ENCODE assay signal across 10 cellular contexts in the genomic region with DNA sequence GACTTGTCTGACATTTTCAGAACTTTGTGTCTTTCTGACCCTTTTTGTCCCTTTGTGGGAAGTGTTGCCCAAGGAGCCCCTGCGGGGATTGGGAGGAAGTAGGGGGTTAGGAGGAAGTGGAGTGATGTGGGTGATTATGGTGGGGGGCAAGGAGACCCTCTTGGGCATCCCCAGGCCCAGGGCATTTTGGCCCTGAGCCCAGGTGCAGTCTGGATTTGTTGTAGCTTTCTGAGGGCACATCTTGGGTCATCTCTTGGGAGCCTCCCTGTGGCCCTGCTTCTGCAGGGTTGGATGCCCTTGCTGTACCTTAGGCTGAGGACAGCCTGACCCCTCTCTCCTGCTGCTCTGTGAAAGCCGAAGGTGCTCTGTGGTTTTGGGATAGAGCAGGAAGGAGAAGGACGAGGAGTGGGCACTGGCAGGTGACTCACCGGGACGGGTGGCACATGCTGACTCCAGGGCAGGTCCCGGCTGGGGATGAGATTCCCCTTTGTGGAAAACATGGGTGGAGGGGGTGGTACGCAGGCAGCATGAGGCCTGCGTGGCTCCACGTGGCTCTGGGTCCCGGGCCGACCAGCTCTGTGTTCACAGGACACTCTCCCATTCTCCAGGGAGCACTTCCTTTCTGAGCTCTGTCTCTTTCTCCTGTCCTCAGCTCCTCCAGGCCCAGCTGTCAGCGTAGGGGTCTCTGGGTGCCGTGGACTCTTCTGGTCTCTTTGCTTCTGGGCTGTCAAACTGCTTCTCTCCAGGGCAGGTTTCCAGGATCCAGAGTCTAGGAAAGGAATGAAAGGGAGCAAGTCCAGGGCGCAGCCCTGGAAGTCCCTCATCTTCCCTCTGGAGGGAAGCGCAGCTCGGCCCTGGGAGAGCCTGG. TPM values are rescaled to one million over a fixed set of nuclear protein-coding genes. Genes with fewer than 3 reads are reported as not detected.
DNase-seq lines count a peak whose midpoint lies in the region; ATAC-seq and TF ChIP-seq lines count a peak whose summit lies in the region.
"Had no signal": no experiment of that assay in that cellular context is flagged by ENCODE, and none has a peak within 500 bp of the region (broad histone marks: within the 10 kb centered on the region; RNA-seq: fewer than 3 reads in every experiment).

No MANE protein-coding gene starts in this region.

- no peaks in the 10 kb centered on the region for H3K9me3 Mint-ChIP-seq in activated naive CD4-positive, alpha-beta T cell treated with anti-CD3 and anti-CD28 coated beads, Interleukin-2, amount 50 U/mL, for 24 hours
- H3K9me3 Mint-ChIP-seq in MCF 10A (ENCODE audit: unreplicated experiment): no peaks in the 10 kb centered on the region

- H3K4me3 ChIP-seq in mesodermal cell (ENCODE audit: extremely low read depth, insufficient read depth, low read length, poor library complexity, severe bottlenecking) (no peak overlapping the region), tibial artery (no peak overlapping the region)
- H3K4me3 ChIP-seq: body of pancreas, upper lobe of left lung had no signal

- H3K4me1 Mint-ChIP-seq in activated naive CD4-positive, alpha-beta T cell treated with anti-CD3 and anti-CD28 coated beads, Interleukin-2, amount 50 U/mL, for 24 hours: peaks cover 23% of the 10 kb centered on the region
- H3K4me1 Mint-ChIP-seq in MCF 10A (ENCODE audit: insufficient read depth, unreplicated experiment): peaks cover 54% of the 10 kb centered on the region

- H3K27ac Mint-ChIP-seq in activated naive CD4-positive, alpha-beta T cell treated with anti-CD3 and anti-CD28 coated beads, Interleukin-2, amount 50 U/mL, for 24 hours: peak overlapping the region; percentile 68
- H3K27ac Mint-ChIP-seq in MCF 10A (ENCODE audit: low read depth, unreplicated experiment): peak overlapping the region; percentile 72

- ATAC-seq in GM19455 (IDR thresholded peaks at IDR 0.05; ENCODE audit: unreplicated experiment): no peak
- no peak for ATAC-seq in GM19324 (IDR thresholded peaks at IDR 0.05; ENCODE audit: low FRiP score, unreplicated experiment)

- no peaks in the 10 kb centered on the region for H3K36me3 Mint-ChIP-seq in activated naive CD4-positive, alpha-beta T cell treated with anti-CD3 and anti-CD28 coated beads, Interleukin-2, amount 50 U/mL, for 24 hours
- peaks cover 13% of the 10 kb centered on the region for H3K36me3 Mint-ChIP-seq in MCF 10A (ENCODE audit: insufficient read depth, unreplicated experiment)

- H3K27me3 ChIP-seq in tibial artery: no peaks in the 10 kb centered on the region
- H3K27me3 ChIP-seq: body of pancreas, upper lobe of left lung had no signal

- intact Hi-C loops in MCF 10A (cut with micrococcal nuclease) (loop anchor here (1.0 kb wide), 1 partner anchor 46 kb away; no protein-coding TSS in a partner anchor), tibial artery (cut with DNase I; ENCODE audit: low total_unique reads) (loop anchor here (5.0 to 10.0 kb wide), 2 partner anchors 59 to 209 kb away; no protein-coding TSS in a partner anchor)

- H3K27me3 Mint-ChIP-seq in activated naive CD4-positive, alpha-beta T cell treated with anti-CD3 and anti-CD28 coated beads, Interleukin-2, amount 50 U/mL, for 24 hours: peaks cover 29% of the 10 kb centered on the region
- H3K27me3 Mint-ChIP-seq in MCF 10A (ENCODE audit: insufficient read depth, unreplicated experiment): no peaks in the 10 kb centered on the region

- DNase-seq in activated naive CD4-positive, alpha-beta T cell treated with anti-CD3 and anti-CD28 coated beads, Interleukin-2, amount 50 U/mL, for 16 hours: no peak
- DNase-seq in MCF 10A (ENCODE audit: unreplicated experiment): no peak
- DNase-seq in tibial artery: no peak
- DNase-seq in activated CD4-positive, CD25-positive, alpha-beta regulatory T cell (lab: John Stamatoyannopoulos, UW): no peak

- H3K36me3 ChIP-seq in mesodermal cell (ENCODE audit: control insufficient read depth, insufficient read depth, low read length): peaks cover 46% of the 10 kb centered on the region
- H3K36me3 ChIP-seq in tibial artery: peaks cover 0 to 20% (median 9%) of the 10 kb centered on the region in 3 donors
- H3K36me3 ChIP-seq: upper lobe of left lung had no signal

- H3K9me3 ChIP-seq in mesodermal cell (ENCODE audit: control insufficient read depth, low read length) (no peaks in the 10 kb centered on the region), tibial artery (no peaks in the 10 kb centered on the region)
- H3K9me3 ChIP-seq: body of pancreas, upper lobe of left lung had no signal

- 89 to 91% methylated on average over 6 to 14 of the region's 16 CpGs for WGBS in mesodermal cell (ENCODE audit: insufficient coverage in 2 of 2), 2 experiments

- TF ChIP-seq CTCF in MCF 10A (IDR thresholded peaks at IDR 0.05; ENCODE audit: unreplicated experiment) (no peak), tibial artery (IDR thresholded peaks at IDR 0.05) (no peak)

- H3K4me1 ChIP-seq in mesodermal cell (ENCODE audit: control insufficient read depth, insufficient read depth, low read length, poor library complexity, severe bottlenecking): peaks cover 46% of the 10 kb centered on the region
- peaks cover 0 to 74% (median 43%) of the 10 kb centered on the region in 4 donors for H3K4me1 ChIP-seq in tibial artery

- H3K4me3 Mint-ChIP-seq in activated naive CD4-positive, alpha-beta T cell treated with anti-CD3 and anti-CD28 coated beads, Interleukin-2, amount 50 U/mL, for 24 hours: no peak overlapping the region
- no peak overlapping the region for H3K4me3 Mint-ChIP-seq in MCF 10A (ENCODE audit: unreplicated experiment)

- POLR2A ChIA-PET in MCF 10A (lab: Yijun Ruan, JAX): interaction anchor here (0.6 to 7.6 kb wide), 5 partner anchors 11 to 191 kb away, joined by 3 to 73 read pairs (median 7); partner anchors contain the start of genes CD276 and NPTN

- no TSS peak for BruUV-seq in MCF 10A (replicated peaks; lab: Mats Ljungman, UMichigan)

- CTCF ChIA-PET in MCF 10A (lab: Yijun Ruan, JAX): interaction anchor here (1.2 to 14.5 kb wide), 6 partner anchors 9 to 390 kb away, joined by 4 to 308 read pairs (median 56); partner anchors contain the start of genes CD276 and NPTN

- H3K27ac ChIP-seq in mesodermal cell (ENCODE audit: low read depth, low read length, severe bottlenecking) (peak overlapping the region; percentile 73), tibial artery (peak overlapping the region; percentile 8 to 14)

RNA-seq across cellular contexts. Expression of gene CD276, which starts 11.8 kb away (rescaled TPM):
- total RNA-seq in MCF 10A (2022): 52.8 and 57.7 TPM in 2 replicates
- 267 TPM for polyA plus RNA-seq in mesodermal cell (2013, experiment 1 of 2)
- 234 TPM for polyA plus RNA-seq in mesodermal cell (2013, experiment 2 of 2)

RNA-seq across cellular contexts. Expression of gene INSYN1, which starts 57.1 kb away (rescaled TPM):
- not detected in 2 replicates for total RNA-seq in MCF 10A (2022)
- 3.4 TPM for polyA plus RNA-seq in mesodermal cell (2013, experiment 1 of 2)
- polyA plus RNA-seq in mesodermal cell (2013, experiment 2 of 2): 3.7 TPM
